ENCODE assay signal across 16 cellular contexts in genomic region chr4:41877020-41877796, GRCh38. TPM values are rescaled to one million over a fixed set of nuclear protein-coding genes. Genes with fewer than 3 reads are reported as not detected.
DNase-seq lines count a peak whose midpoint lies in the region; ATAC-seq and TF ChIP-seq lines count a peak whose summit lies in the region.
"Had no signal": no experiment of that assay in that cellular context is flagged by ENCODE, and none has a peak within 500 bp of the region (broad histone marks: within the 10 kb centered on the region; RNA-seq: fewer than 3 reads in every experiment).

No MANE protein-coding gene starts in this region.

- dilution Hi-C loops in IMR-90 (cut with HindIII; ENCODE audit: low sequenced_read_pairs, unreplicated experiment): no loop called here

- peaks cover 98% of the 10 kb centered on the region for H3K27me3 Mint-ChIP-seq in GM23338 (ENCODE audit: insufficient read depth, low read depth, poor library complexity)
- peaks cover 44% of the 10 kb centered on the region for H3K27me3 Mint-ChIP-seq in glutamatergic neuron (ENCODE audit: unreplicated experiment)
- peaks cover 100% of the 10 kb centered on the region for H3K27me3 Mint-ChIP-seq in nephron progenitor cell (ENCODE audit: low read depth, poor library complexity)
- H3K27me3 Mint-ChIP-seq in Calu3 (ENCODE audit: unreplicated experiment): peaks cover 24% of the 10 kb centered on the region

- H3K56ac ChIP-seq in IMR-90 (ENCODE audit: extremely low read depth, insufficient read depth, low read length): no peak overlapping the region

- intact Hi-C loops in IMR-90 (cut with micrococcal nuclease): no loop called here
- intact Hi-C loops in Calu3 (cut with micrococcal nuclease; ENCODE audit: unreplicated experiment): no loop called here

- ATAC-seq in GM23338: no peak
- no peak for ATAC-seq in IMR-90 (ENCODE audit: low read depth)
- ATAC-seq: HCT116 had no signal

- TF ChIP-seq POLR2A in IMR-90 (IDR thresholded peaks at IDR 0.05; ENCODE audit: low read depth, low read length): no peak
- TF ChIP-seq POLR2A in Peyer's patch (IDR thresholded peaks at IDR 0.05): no peak

- no peaks in the 10 kb centered on the region; the same call in 2 of the 3 replicates for H3K9me3 Mint-ChIP-seq in GM23338
- H3K9me3 Mint-ChIP-seq in glutamatergic neuron (ENCODE audit: unreplicated experiment): peaks cover 33% of the 10 kb centered on the region
- H3K9me3 Mint-ChIP-seq in nephron progenitor cell: no peaks in the 10 kb centered on the region
- no peaks in the 10 kb centered on the region for H3K9me3 Mint-ChIP-seq in Calu3 (ENCODE audit: low read depth, unreplicated experiment)

- H2AK5ac ChIP-seq in IMR-90 (ENCODE audit: low read depth, low read length): no peak overlapping the region

- peaks cover 25% of the 10 kb centered on the region for H3F3A ChIP-seq in GM23338 (replicated peaks; ENCODE audit: low read depth)

- H3K4me3 ChIP-seq in GM23338: peak overlapping the region; percentile 51; the same call in 1 of the 2 replicates
- no peak overlapping the region for H3K4me3 ChIP-seq in IMR-90 (ENCODE audit: insufficient read depth, low read depth, low read length)
- H3K4me3 ChIP-seq in Peyer's patch: no peak overlapping the region

- H3K4me1 ChIP-seq in GM23338 (ENCODE audit: insufficient read depth) (peaks cover 77% of the 10 kb centered on the region), IMR-90 (ENCODE audit: control insufficient read depth, insufficient read depth, low read length) (no peaks in the 10 kb centered on the region), Peyer's patch (peaks cover 0 to 24% (median 7%) of the 10 kb centered on the region in 4 donors)

- no peak overlapping the region for H2BK5ac ChIP-seq in IMR-90 (ENCODE audit: low read depth, low read length, poor library complexity, severe bottlenecking)

- no peak overlapping the region for H2BK120ac ChIP-seq in IMR-90 (ENCODE audit: low read depth, low read length)

- H4K20me1 ChIP-seq in GM23338 (replicated peaks; ENCODE audit: insufficient read depth) (peaks cover 34% of the 10 kb centered on the region), IMR-90 (ENCODE audit: insufficient read depth, low read length) (no peaks in the 10 kb centered on the region)

- H3K36me3 Mint-ChIP-seq in GM23338 (ENCODE audit: low read depth) (no peaks in the 10 kb centered on the region), glutamatergic neuron (ENCODE audit: unreplicated experiment) (peaks cover 11% of the 10 kb centered on the region), nephron progenitor cell (ENCODE audit: low read depth) (no peaks in the 10 kb centered on the region), Calu3 (ENCODE audit: insufficient read depth, unreplicated experiment) (peaks cover 10% of the 10 kb centered on the region)
- H3K36me3 Mint-ChIP-seq: CD4-positive, alpha-beta memory T cell had no signal

- H3K9ac ChIP-seq in IMR-90 (ENCODE audit: low read depth, low read length): no peak overlapping the region

- H3K9me2 ChIP-seq in GM23338 (ENCODE audit: insufficient read depth): no peaks in the 10 kb centered on the region

- H3K36me3 ChIP-seq in GM23338 (ENCODE audit: insufficient read depth) (no peaks in the 10 kb centered on the region), IMR-90 (ENCODE audit: control insufficient read depth, insufficient read depth, low read length) (no peaks in the 10 kb centered on the region), Peyer's patch (no peaks in the 10 kb centered on the region)

- no peak overlapping the region for H4K5ac ChIP-seq in IMR-90 (ENCODE audit: low read depth, low read length)

- H2BK15ac ChIP-seq in IMR-90 (ENCODE audit: low read depth, low read length): no peak overlapping the region

- no peak overlapping the region for H4K91ac ChIP-seq in IMR-90 (ENCODE audit: insufficient read depth, low read depth, low read length)

- H3K27me3 ChIP-seq in GM23338 (ENCODE audit: insufficient read depth): peaks cover 100% of the 10 kb centered on the region
- peaks cover 94% of the 10 kb centered on the region for H3K27me3 ChIP-seq in IMR-90 (ENCODE audit: control insufficient read depth, insufficient read depth, low read length)
- H3K27me3 ChIP-seq in Peyer's patch: peaks cover 0 to 57% of the 10 kb centered on the region in 2 donors

- H3K79me2 ChIP-seq in GM23338 (replicated peaks; ENCODE audit: insufficient read depth): no peaks in the 10 kb centered on the region

- H4K8ac ChIP-seq in IMR-90 (ENCODE audit: low read depth in 2 of 2, low read length in 2 of 2): no peak overlapping the region

- H3K18ac ChIP-seq in IMR-90 (ENCODE audit: low read depth, low read length): no peak overlapping the region

- H2AFZ ChIP-seq in GM23338 (no peak overlapping the region), IMR-90 (replicated peaks; ENCODE audit: low read length, poor library complexity) (peak overlapping the region; percentile 7)

- no peaks in the 10 kb centered on the region for H3K79me1 ChIP-seq in IMR-90 (ENCODE audit: low read depth in 1 of 2, low read length in 2 of 2)

- H3K27ac ChIP-seq in GM23338 (ENCODE audit: low read depth) (no peak overlapping the region), IMR-90 (ENCODE audit: insufficient read depth, low read length) (no peak overlapping the region), Peyer's patch (no peak overlapping the region)
- H3K27ac ChIP-seq: C4-2B had no signal

- H3K27ac Mint-ChIP-seq in GM23338: no peak overlapping the region
- H3K27ac Mint-ChIP-seq in glutamatergic neuron (ENCODE audit: unreplicated experiment): peak overlapping the region; percentile 56
- no peak overlapping the region for H3K27ac Mint-ChIP-seq in nephron progenitor cell
- H3K27ac Mint-ChIP-seq in Calu3 (ENCODE audit: unreplicated experiment): no peak overlapping the region
- H3K27ac Mint-ChIP-seq: B cell; CD4-positive, alpha-beta memory T cell had no signal

- H2AK9ac ChIP-seq in IMR-90 (replicated peaks; ENCODE audit: low read depth, low read length, poor library complexity): no peak overlapping the region

- 31% methylated on average over 3 of the region's 7 CpGs; no CpG with 5 or more reads in 1 of the 2 experiments for WGBS in IMR-90 (ENCODE audit: extremely low coverage in 2 of 2, insufficient read length in 1 of 2), 2 experiments

- TF ChIP-seq CTCF in GM23338 (conservative IDR thresholded peaks at IDR 0.05; ENCODE audit: low read depth in 2 of 2): no peak
- TF ChIP-seq CTCF in IMR-90 (conservative IDR thresholded peaks at IDR 0.05; ENCODE audit: low read depth, low read length): no peak
- TF ChIP-seq CTCF in glutamatergic neuron (IDR thresholded peaks at IDR 0.05; ENCODE audit: partially characterized antibody, unreplicated experiment): no peak
- TF ChIP-seq CTCF in nephron progenitor cell (IDR thresholded peaks at IDR 0.05): no peak
- TF ChIP-seq CTCF in Peyer's patch (IDR thresholded peaks at IDR 0.05): no peak
- no peak for TF ChIP-seq CTCF in Calu3 (IDR thresholded peaks at IDR 0.05; ENCODE audit: unreplicated experiment)

- TF ChIP-seq RAD21 in IMR-90 (IDR thresholded peaks at IDR 0.05; ENCODE audit: low read length): no peak

- H3K14ac ChIP-seq in IMR-90 (replicated peaks; ENCODE audit: low read depth, low read length): no peak overlapping the region

- no peaks in the 10 kb centered on the region for H3K9me1 ChIP-seq in IMR-90 (ENCODE audit: insufficient read depth, low read length)

- no peak overlapping the region for H3K4ac ChIP-seq in IMR-90 (ENCODE audit: low read depth, low read length)

- no peak overlapping the region for H2BK20ac ChIP-seq in IMR-90 (ENCODE audit: low read depth, low read length)

- H3K9me3 ChIP-seq in IMR-90 (ENCODE audit: control insufficient read depth, insufficient read depth, low read length): peaks cover 5% of the 10 kb centered on the region
- no peaks in the 10 kb centered on the region for H3K9me3 ChIP-seq in Peyer's patch

- H3K4me3 Mint-ChIP-seq in GM23338 (no peak overlapping the region; the same call in 2 of the 3 replicates), glutamatergic neuron (ENCODE audit: unreplicated experiment) (peak overlapping the region; percentile 86), nephron progenitor cell (peak overlapping the region; percentile 12), Calu3 (ENCODE audit: low read depth, unreplicated experiment) (no peak overlapping the region)
- H3K4me3 Mint-ChIP-seq: B cell had no signal

- H3K4me2 ChIP-seq in GM23338: peak overlapping the region; percentile 81; the same call in 1 of the 2 replicates
- no peak overlapping the region for H3K4me2 ChIP-seq in IMR-90 (ENCODE audit: low read depth, low read length)

- in situ Hi-C loops in IMR-90 (cut with MboI; ENCODE audit: low sequenced_read_pairs): no loop called here

- BruUV-seq in IMR-90 (replicated peaks; lab: Mats Ljungman, UMichigan) (no TSS peak), Calu3 (replicated peaks; lab: Mats Ljungman, UMichigan) (no TSS peak)

- DNase-seq in GM23338 (ENCODE audit: low spot score) (peak; percentile 36), IMR-90 (no peak), glutamatergic neuron (no peak), nephron progenitor cell (no peak), Peyer's patch (no peak), NCI-H187 (lab: John Stamatoyannopoulos, UW) (no peak), Calu3 (no peak), SHP77 treated with DMSO at 0.1 percent for 48 hours (lab: John Stamatoyannopoulos, UW) (no peak)
- DNase-seq: CD4-positive, alpha-beta memory T cell; DMS153; DMS79 treated with DMSO at 0.1 percent for 48 hours; EL; GOT3 had no signal

- CTCF ChIA-PET in IMR-90 (lab: Yijun Ruan, JAX) (no interaction called here), Calu3 (lab: Charles Lee) (no interaction called here)

- no peak overlapping the region for H3K23ac ChIP-seq in IMR-90 (ENCODE audit: low read depth, low read length)

- H3K4me1 Mint-ChIP-seq in GM23338 (peaks cover 58% of the 10 kb centered on the region), glutamatergic neuron (ENCODE audit: low read depth, unreplicated experiment) (peaks cover 37% of the 10 kb centered on the region), nephron progenitor cell (peaks cover 48% of the 10 kb centered on the region), Calu3 (ENCODE audit: low read depth, unreplicated experiment) (no peaks in the 10 kb centered on the region)

- POLR2A ChIA-PET in IMR-90 (lab: Charles Lee; ENCODE audit: unreplicated experiment): no interaction called here

TF ChIP-seq in IMR-90, 13 proteins besides CTCF, POLR2A, EP300 and RAD21 (continues in another document):
- TF ChIP-seq CEBPB (IDR thresholded peaks at IDR 0.05; ENCODE audit: low read depth, low read length) (no peak), CHD1 (IDR thresholded peaks at IDR 0.05; ENCODE audit: low read depth, low read length) (no peak)

RNA-seq across cellular contexts. Expression of gene TMEM33, which starts 58.0 kb away (rescaled TPM):
- 117 and 146 TPM in 2 replicates for total RNA-seq in GM23338 (2014; rRNA removed; shearing (Covaris generic))
- 43.5 and 46.2 TPM in 2 replicates for polyA plus RNA-seq in GM23338 (2016; fragmentation: Nextera tagmentation; extraction: Ambion mirVana)
- total RNA-seq in IMR-90 (2012; rRNA removed): 45.5 and 49.7 TPM in 2 replicates
- 23.6 and 27.5 TPM in 2 replicates for polyA plus RNA-seq in IMR-90 (2012; rRNA removed)
- 22.2 and 60.3 TPM in 2 replicates for polyA plus RNA-seq in IMR-90 (2012; cell fraction: cytosol; rRNA removed)
- 12.2 and 12.3 TPM in 2 replicates for polyA plus RNA-seq in IMR-90 (2012; cell fraction: nucleus; rRNA removed; ENCODE audit: low replicate concordance)
- 88.8 TPM for total RNA-seq in glutamatergic neuron (ENCODE audit: unreplicated experiment)
- total RNA-seq in Peyer's patch: 10 to 100 TPM; 18.2 to 67.4 (median 46.7) TPM
- 67.3 and 68.3 TPM in 2 replicates for total RNA-seq in Calu3 (2022)

Comparison
In these comparisons a context has a peak if more than half of its experiments do, and no peak if none do; other contexts are left out.
1. H3K4me3 Mint-ChIP-seq: peak in glutamatergic neuron (single experiment) and nephron progenitor cell (single experiment); none in GM23338 (single experiment) and Calu3 (single experiment).